ENCODE assay signal across 1 cellular context in genomic region chr4:105122334-105122733, GRCh38.
TF ChIP-seq lines count a peak whose summit lies in the region.

No MANE protein-coding gene starts in this region.

TF ChIP-seq in GM23338, 12 proteins besides CTCF, POLR2A, EP300 and RAD21:
- TF ChIP-seq, protein P1, sequence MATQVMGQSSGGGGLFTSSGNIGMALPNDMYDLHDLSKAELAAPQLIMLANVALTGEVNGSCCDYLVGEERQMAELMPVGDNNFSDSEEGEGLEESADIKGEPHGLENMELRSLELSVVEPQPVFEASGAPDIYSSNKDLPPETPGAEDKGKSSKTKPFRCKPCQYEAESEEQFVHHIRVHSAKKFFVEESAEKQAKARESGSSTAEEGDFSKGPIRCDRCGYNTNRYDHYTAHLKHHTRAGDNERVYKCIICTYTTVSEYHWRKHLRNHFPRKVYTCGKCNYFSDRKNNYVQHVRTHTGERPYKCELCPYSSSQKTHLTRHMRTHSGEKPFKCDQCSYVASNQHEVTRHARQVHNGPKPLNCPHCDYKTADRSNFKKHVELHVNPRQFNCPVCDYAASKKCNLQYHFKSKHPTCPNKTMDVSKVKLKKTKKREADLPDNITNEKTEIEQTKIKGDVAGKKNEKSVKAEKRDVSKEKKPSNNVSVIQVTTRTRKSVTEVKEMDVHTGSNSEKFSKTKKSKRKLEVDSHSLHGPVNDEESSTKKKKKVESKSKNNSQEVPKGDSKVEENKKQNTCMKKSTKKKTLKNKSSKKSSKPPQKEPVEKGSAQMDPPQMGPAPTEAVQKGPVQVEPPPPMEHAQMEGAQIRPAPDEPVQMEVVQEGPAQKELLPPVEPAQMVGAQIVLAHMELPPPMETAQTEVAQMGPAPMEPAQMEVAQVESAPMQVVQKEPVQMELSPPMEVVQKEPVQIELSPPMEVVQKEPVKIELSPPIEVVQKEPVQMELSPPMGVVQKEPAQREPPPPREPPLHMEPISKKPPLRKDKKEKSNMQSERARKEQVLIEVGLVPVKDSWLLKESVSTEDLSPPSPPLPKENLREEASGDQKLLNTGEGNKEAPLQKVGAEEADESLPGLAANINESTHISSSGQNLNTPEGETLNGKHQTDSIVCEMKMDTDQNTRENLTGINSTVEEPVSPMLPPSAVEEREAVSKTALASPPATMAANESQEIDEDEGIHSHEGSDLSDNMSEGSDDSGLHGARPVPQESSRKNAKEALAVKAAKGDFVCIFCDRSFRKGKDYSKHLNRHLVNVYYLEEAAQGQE (IDR thresholded peaks at IDR 0.05; ENCODE audit: unreplicated experiment): no peak
- no peak for TF ChIP-seq EZH2phosphoT487 (IDR thresholded peaks at IDR 0.05; ENCODE audit: unreplicated experiment)
- no peak for TF ChIP-seq ZNF462 (CRISPR knock-in tag; IDR thresholded peaks at IDR 0.05)
- no peak for TF ChIP-seq POLR2AphosphoS5 (IDR thresholded peaks at IDR 0.05; ENCODE audit: low read depth)
- no peak for TF ChIP-seq ZNF331 (CRISPR knock-in tag; IDR thresholded peaks at IDR 0.05; ENCODE audit: low read depth)
- no peak for TF ChIP-seq JUNB (IDR thresholded peaks at IDR 0.05; ENCODE audit: unreplicated experiment)
- no peak for TF ChIP-seq STAT1 (IDR thresholded peaks at IDR 0.05; ENCODE audit: unreplicated experiment)
- TF ChIP-seq NANOG (IDR thresholded peaks at IDR 0.05; ENCODE audit: borderline replicate concordance): no peak
- no peak for TF ChIP-seq EZH2 (IDR thresholded peaks at IDR 0.05; ENCODE audit: low read depth, unreplicated experiment)
- TF ChIP-seq, protein P2, sequence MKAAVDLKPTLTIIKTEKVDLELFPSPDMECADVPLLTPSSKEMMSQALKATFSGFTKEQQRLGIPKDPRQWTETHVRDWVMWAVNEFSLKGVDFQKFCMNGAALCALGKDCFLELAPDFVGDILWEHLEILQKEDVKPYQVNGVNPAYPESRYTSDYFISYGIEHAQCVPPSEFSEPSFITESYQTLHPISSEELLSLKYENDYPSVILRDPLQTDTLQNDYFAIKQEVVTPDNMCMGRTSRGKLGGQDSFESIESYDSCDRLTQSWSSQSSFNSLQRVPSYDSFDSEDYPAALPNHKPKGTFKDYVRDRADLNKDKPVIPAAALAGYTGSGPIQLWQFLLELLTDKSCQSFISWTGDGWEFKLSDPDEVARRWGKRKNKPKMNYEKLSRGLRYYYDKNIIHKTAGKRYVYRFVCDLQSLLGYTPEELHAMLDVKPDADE (IDR thresholded peaks at IDR 0.05): no peak
- TF ChIP-seq CREB1 (CRISPR knock-in tag; IDR thresholded peaks at IDR 0.05; ENCODE audit: low read depth): no peak
- TF ChIP-seq ZNF114 (CRISPR knock-in tag; IDR thresholded peaks at IDR 0.05): no peak
